Comparison of ENCODE assay signal across 9 cellular contexts in the genomic region with DNA sequence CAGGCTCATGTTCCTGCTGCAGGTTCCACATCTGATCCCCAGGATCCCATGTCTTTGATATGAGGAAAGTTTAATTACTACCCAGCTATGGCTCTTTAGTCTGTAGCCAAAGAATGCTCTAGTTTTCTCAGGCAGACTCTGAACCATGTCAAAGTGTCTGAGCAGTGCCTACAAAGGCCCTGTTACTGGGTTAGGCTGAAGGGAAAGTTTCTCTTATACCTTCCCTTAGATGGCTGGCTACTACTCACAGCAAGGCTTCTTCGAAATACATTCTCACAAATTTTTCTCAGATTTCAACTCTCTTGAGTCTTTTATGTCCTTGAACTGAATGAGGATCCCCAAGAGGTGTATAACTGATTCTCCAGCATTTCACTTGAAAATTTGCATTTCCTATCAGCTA.
DNase-seq lines count a peak whose midpoint lies in the region; ATAC-seq, FAIRE-seq and TF ChIP-seq lines count a peak whose summit lies in the region.
"Had no signal": no experiment of that assay in that cellular context is flagged by ENCODE, and none has a peak within 500 bp of the region (broad histone marks: within the 10 kb centered on the region; RNA-seq: fewer than 3 reads in every experiment).

No MANE protein-coding gene starts in this region.

- intact Hi-C loops in PC-3 (cut with micrococcal nuclease), result no loop called here

- no peak overlapping the region for H3K4me2 ChIP-seq in PC-3 (ENCODE audit: low read length)

- H3K9me2 ChIP-seq in PC-3 (replicated peaks; ENCODE audit: low read length), result no peaks in the 10 kb centered on the region

- POLR2A ChIA-PET in PC-3 (lab: Charles Lee; ENCODE audit: unreplicated experiment), result no interaction called here

- H3K4me3 Mint-ChIP-seq in osteocyte (ENCODE audit: unreplicated experiment), result no peak overlapping the region

- no peak for FAIRE-seq in GM12892 (lab: Jason Lieb, UNC)
- FAIRE-seq: small intestine had no signal

- H3K4me1 Mint-ChIP-seq in osteocyte (ENCODE audit: unreplicated experiment), result peaks cover 37% of the 10 kb centered on the region

- H3K4me1 ChIP-seq in PC-3 (ENCODE audit: insufficient read depth, low read length), result peaks cover 17% of the 10 kb centered on the region

- H3K36me3 Mint-ChIP-seq in osteocyte (ENCODE audit: unreplicated experiment), result no peaks in the 10 kb centered on the region

- peak overlapping the region; percentile 59 for H3K27ac Mint-ChIP-seq in osteocyte (ENCODE audit: unreplicated experiment)

- no peaks in the 10 kb centered on the region for H3K36me3 ChIP-seq in PC-3 (ENCODE audit: low read depth, low read length)

- peak; percentile 29 for ATAC-seq in GM18870 (IDR thresholded peaks at IDR 0.05; ENCODE audit: unreplicated experiment)
- ATAC-seq in HG02610 (IDR thresholded peaks at IDR 0.05; ENCODE audit: unreplicated experiment), result peak; percentile 12
- ATAC-seq in PC-3, result peak; percentile 16

- H3F3A ChIP-seq in PC-3 (ENCODE audit: low read length, unreplicated experiment), result no peaks in the 10 kb centered on the region

- H3K9me3 ChIP-seq in PC-3 (ENCODE audit: low read length), result no peaks in the 10 kb centered on the region

- no peaks in the 10 kb centered on the region for H3K79me2 ChIP-seq in PC-3 (ENCODE audit: low read length)

- H3K9ac ChIP-seq in PC-3 (ENCODE audit: low read length), result no peak overlapping the region

- no peaks in the 10 kb centered on the region for H3K27me3 Mint-ChIP-seq in osteocyte (ENCODE audit: unreplicated experiment)

- H3K9me3 Mint-ChIP-seq in osteocyte (ENCODE audit: unreplicated experiment), result no peaks in the 10 kb centered on the region

- CTCF ChIA-PET in PC-3 (lab: Charles Lee), result no interaction called here

- H2AFZ ChIP-seq in PC-3 (ENCODE audit: low read length), result no peak overlapping the region

- TF ChIP-seq POLR2A in GM12892 (IDR thresholded peaks at IDR 0.05; ENCODE audit: low read depth, low read length), result no peak

- no peaks in the 10 kb centered on the region for H4K20me1 ChIP-seq in PC-3 (ENCODE audit: low read length)

- no peaks in the 10 kb centered on the region for H3K27me3 ChIP-seq in PC-3 (ENCODE audit: low read length)

- no peak for TF ChIP-seq CTCF in PC-3 (conservative IDR thresholded peaks at IDR 0.05; ENCODE audit: low read depth, low read length)
- no peak for TF ChIP-seq CTCF in osteocyte (IDR thresholded peaks at IDR 0.05)

- no TSS peak for BruUV-seq in PC-3 (replicated peaks; lab: Mats Ljungman, UMichigan)

- H3K4me3 ChIP-seq in PC-3 (ENCODE audit: low read length), result no peak overlapping the region

- DNase-seq in PC-3 (no peak), osteocyte (ENCODE audit: extremely low spot score, unreplicated experiment) (no peak), GM12892 (ENCODE audit: insufficient read length) (no peak), NCI-H748 (lab: John Stamatoyannopoulos, UW; ENCODE audit: unreplicated experiment) (no peak), HK-2 (ENCODE audit: unreplicated experiment) (no peak), NCI-H146 (lab: John Stamatoyannopoulos, UW) (no peak)
- DNase-seq: small intestine had no signal

- H3K27ac ChIP-seq in PC-3 (ENCODE audit: low read length), result peak overlapping the region; percentile 39
